ENCODE assay signal across 1 cellular context in the genomic region with DNA sequence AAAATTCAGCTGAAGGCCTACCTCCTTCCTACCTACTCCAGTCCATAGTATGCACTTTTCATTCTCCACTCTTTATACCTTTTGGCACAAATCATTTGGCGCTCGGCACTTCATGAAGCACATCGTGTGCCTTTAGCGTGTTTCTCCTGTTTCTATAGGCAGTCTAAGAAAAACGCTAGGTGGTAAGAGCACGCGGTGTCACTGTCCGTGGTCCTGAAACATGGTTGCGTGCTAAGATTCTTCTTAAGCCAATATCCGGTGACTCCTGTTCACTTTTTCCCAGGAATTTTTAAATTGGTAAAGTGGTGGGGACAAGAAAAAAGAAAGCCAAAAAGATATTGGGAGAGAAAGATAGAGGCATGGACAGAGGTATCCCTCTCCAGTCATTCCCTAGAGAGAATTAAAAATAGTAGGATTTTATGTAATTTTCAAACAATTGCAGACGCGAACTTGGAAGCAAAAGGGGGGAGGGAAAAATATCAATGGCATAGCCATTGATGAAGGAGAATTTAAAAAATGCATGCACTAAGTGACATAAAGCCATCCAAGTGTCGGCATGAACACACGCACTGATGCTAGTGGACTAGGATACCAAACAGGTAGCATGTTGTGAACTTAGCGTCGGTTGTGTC.
TF ChIP-seq lines count a peak whose summit lies in the region.

No MANE protein-coding gene starts in this region.

TF ChIP-seq in WTC11, 78 proteins besides CTCF, POLR2A, EP300 and RAD21 (continued from another document and continues in another):
- no peak for TF ChIP-seq TCF7 (CRISPR knock-in tag; IDR thresholded peaks at IDR 0.05; ENCODE audit: low read depth)
- TF ChIP-seq, protein P1, sequence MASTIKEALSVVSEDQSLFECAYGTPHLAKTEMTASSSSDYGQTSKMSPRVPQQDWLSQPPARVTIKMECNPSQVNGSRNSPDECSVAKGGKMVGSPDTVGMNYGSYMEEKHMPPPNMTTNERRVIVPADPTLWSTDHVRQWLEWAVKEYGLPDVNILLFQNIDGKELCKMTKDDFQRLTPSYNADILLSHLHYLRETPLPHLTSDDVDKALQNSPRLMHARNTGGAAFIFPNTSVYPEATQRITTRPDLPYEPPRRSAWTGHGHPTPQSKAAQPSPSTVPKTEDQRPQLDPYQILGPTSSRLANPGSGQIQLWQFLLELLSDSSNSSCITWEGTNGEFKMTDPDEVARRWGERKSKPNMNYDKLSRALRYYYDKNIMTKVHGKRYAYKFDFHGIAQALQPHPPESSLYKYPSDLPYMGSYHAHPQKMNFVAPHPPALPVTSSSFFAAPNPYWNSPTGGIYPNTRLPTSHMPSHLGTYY (CRISPR knock-in tag; IDR thresholded peaks at IDR 0.05), result no peak
- no peak for TF ChIP-seq ZNF671 (CRISPR knock-in tag; IDR thresholded peaks at IDR 0.05)
- TF ChIP-seq, protein P2, sequence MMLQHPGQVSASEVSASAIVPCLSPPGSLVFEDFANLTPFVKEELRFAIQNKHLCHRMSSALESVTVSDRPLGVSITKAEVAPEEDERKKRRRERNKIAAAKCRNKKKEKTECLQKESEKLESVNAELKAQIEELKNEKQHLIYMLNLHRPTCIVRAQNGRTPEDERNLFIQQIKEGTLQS (CRISPR knock-in tag; conservative IDR thresholded peaks at IDR 0.05), result no peak
- no peak for TF ChIP-seq KAT7 (CRISPR knock-in tag; IDR thresholded peaks at IDR 0.05; ENCODE audit: borderline replicate concordance)
- TF ChIP-seq ZBTB21 (CRISPR knock-in tag; IDR thresholded peaks at IDR 0.05; ENCODE audit: borderline replicate concordance), result no peak
- no peak for TF ChIP-seq SOX15 (CRISPR knock-in tag; IDR thresholded peaks at IDR 0.05)
- TF ChIP-seq, protein P3, sequence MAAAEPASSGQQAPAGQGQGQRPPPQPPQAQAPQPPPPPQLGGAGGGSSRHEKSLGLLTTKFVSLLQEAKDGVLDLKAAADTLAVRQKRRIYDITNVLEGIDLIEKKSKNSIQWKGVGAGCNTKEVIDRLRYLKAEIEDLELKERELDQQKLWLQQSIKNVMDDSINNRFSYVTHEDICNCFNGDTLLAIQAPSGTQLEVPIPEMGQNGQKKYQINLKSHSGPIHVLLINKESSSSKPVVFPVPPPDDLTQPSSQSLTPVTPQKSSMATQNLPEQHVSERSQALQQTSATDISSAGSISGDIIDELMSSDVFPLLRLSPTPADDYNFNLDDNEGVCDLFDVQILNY (CRISPR knock-in tag; IDR thresholded peaks at IDR 0.05), result no peak
- TF ChIP-seq RELA (CRISPR knock-in tag; IDR thresholded peaks at IDR 0.05; ENCODE audit: borderline replicate concordance), result no peak
- no peak for TF ChIP-seq FOXP1 (CRISPR knock-in tag; IDR thresholded peaks at IDR 0.05; ENCODE audit: borderline replicate concordance)
- TF ChIP-seq FOXJ3 (CRISPR knock-in tag; IDR thresholded peaks at IDR 0.05; ENCODE audit: borderline replicate concordance), result no peak
- peak; percentile 78 for TF ChIP-seq TEAD4 (CRISPR knock-in tag; IDR thresholded peaks at IDR 0.05)
- TF ChIP-seq ZNF512 (CRISPR knock-in tag; IDR thresholded peaks at IDR 0.05; ENCODE audit: borderline replicate concordance), result no peak
- no peak for TF ChIP-seq ZBTB43 (CRISPR knock-in tag; IDR thresholded peaks at IDR 0.05)
- TF ChIP-seq NR1H2 (CRISPR knock-in tag; IDR thresholded peaks at IDR 0.05), result no peak
- TF ChIP-seq NFE2L1 (CRISPR knock-in tag; IDR thresholded peaks at IDR 0.05), result 0 out of 2 replicates have a peak, but pooled peaks have one; percentile 35
- no peak for TF ChIP-seq ZNF396 (CRISPR knock-in tag; IDR thresholded peaks at IDR 0.05; ENCODE audit: borderline replicate concordance)
- no peak for TF ChIP-seq ZMAT4 (CRISPR knock-in tag; IDR thresholded peaks at IDR 0.05)
- 0 out of 2 replicates have a peak, but pooled peaks have one; percentile 41 for TF ChIP-seq CREB1 (CRISPR knock-in tag; IDR thresholded peaks at IDR 0.05)
- no peak for TF ChIP-seq ATF6 (CRISPR knock-in tag; IDR thresholded peaks at IDR 0.05)
- TF ChIP-seq FOXK1 (CRISPR knock-in tag; IDR thresholded peaks at IDR 0.05), result peak; percentile 59; the same call in 1 of the 2 replicates
- TF ChIP-seq MLX (CRISPR knock-in tag; IDR thresholded peaks at IDR 0.05), result no peak
- no peak for TF ChIP-seq OVOL2 (CRISPR knock-in tag; IDR thresholded peaks at IDR 0.05; ENCODE audit: borderline replicate concordance)
- TF ChIP-seq, protein P4, sequence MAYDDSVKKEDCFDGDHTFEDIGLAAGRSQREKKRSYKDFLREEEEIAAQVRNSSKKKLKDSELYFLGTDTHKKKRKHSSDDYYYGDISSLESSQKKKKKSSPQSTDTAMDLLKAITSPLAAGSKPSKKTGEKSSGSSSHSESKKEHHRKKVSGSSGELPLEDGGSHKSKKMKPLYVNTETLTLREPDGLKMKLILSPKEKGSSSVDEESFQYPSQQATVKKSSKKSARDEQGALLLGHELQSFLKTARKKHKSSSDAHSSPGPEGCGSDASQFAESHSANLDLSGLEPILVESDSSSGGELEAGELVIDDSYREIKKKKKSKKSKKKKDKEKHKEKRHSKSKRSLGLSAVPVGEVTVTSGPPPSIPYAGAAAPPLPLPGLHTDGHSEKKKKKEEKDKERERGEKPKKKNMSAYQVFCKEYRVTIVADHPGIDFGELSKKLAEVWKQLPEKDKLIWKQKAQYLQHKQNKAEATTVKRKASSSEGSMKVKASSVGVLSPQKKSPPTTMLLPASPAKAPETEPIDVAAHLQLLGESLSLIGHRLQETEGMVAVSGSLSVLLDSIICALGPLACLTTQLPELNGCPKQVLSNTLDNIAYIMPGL (CRISPR knock-in tag; IDR thresholded peaks at IDR 0.05), result no peak
- TF ChIP-seq MXD4 (CRISPR knock-in tag; IDR thresholded peaks at IDR 0.05; ENCODE audit: borderline replicate concordance), result no peak
- TF ChIP-seq PRDM15 (CRISPR knock-in tag; IDR thresholded peaks at IDR 0.05), result no peak
- no peak for TF ChIP-seq JUN (CRISPR knock-in tag; IDR thresholded peaks at IDR 0.05)
- TF ChIP-seq ETV6 (CRISPR knock-in tag; IDR thresholded peaks at IDR 0.05), result 0 out of 2 replicates have a peak, but pooled peaks have one; percentile 27
- no peak for TF ChIP-seq SP1 (CRISPR knock-in tag; conservative IDR thresholded peaks at IDR 0.05)
- TF ChIP-seq ZNF281 (CRISPR knock-in tag; IDR thresholded peaks at IDR 0.05), result no peak
- no peak for TF ChIP-seq TP53 (CRISPR knock-in tag; IDR thresholded peaks at IDR 0.05)
- peak; percentile 32; the same call in 1 of the 2 replicates for TF ChIP-seq MYBL2 (CRISPR knock-in tag; IDR thresholded peaks at IDR 0.05)
- TF ChIP-seq EMX1 (CRISPR knock-in tag; IDR thresholded peaks at IDR 0.05), result no peak
- TF ChIP-seq USF2 (CRISPR knock-in tag; IDR thresholded peaks at IDR 0.05), result no peak
- no peak for TF ChIP-seq IRF2 (CRISPR knock-in tag; IDR thresholded peaks at IDR 0.05; ENCODE audit: borderline replicate concordance, low read depth)
- no peak for TF ChIP-seq ZNF121 (CRISPR knock-in tag; IDR thresholded peaks at IDR 0.05)
- no peak for TF ChIP-seq JAZF1 (CRISPR knock-in tag; IDR thresholded peaks at IDR 0.05)
- no peak for TF ChIP-seq ZNF423 (CRISPR knock-in tag; IDR thresholded peaks at IDR 0.05)
- no peak for TF ChIP-seq GRHL2 (CRISPR knock-in tag; IDR thresholded peaks at IDR 0.05; ENCODE audit: insufficient replicate concordance, severe bottlenecking)
